ENCODE assay signal across 25 cellular contexts in the genomic region with DNA sequence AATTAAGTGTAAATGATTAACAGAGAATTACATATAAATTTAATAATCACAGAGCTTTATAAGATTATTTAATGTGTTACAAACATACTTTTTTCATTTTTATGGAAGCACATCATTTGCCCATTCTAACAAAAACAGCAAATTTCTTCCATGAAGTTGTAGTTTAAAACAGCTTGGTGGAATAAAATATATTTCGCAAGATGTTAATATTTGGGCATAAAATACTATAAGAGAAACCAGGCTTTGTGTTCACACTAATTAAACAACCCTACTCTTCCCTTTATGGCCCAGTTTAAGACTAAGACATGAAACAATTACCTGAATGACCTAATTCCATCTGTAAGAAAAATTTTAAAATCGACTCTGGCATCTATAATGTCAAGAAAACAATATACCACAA.
"Had no signal": no experiment of that assay in that cellular context is flagged by ENCODE, and none has a peak within 500 bp of the region (broad histone marks: within the 10 kb centered on the region; RNA-seq: fewer than 3 reads in every experiment).

No MANE protein-coding gene starts in this region.

- H3K4me3 ChIP-seq: colonic mucosa, esophagus squamous epithelium, heart right ventricle, left lung, lower lobe of right lung, mucosa of descending colon had no signal

- H3K36me3 ChIP-seq: colonic mucosa had no signal

- H3K27ac Mint-ChIP-seq: dendritic cell treated with granulocyte-macrophage colony-stimulating factor and Interleukin-4, amounts not matched to agents 40 ng/mL and 50 ng/mL, for 4 days; effector memory CD8-positive, alpha-beta T cell; endodermal cell; mesothelial cell of epicardium; naive B cell; naive thymus-derived CD8-positive, alpha-beta T cell had no signal

- H3K27me3 Mint-ChIP-seq: dendritic cell treated with granulocyte-macrophage colony-stimulating factor and Interleukin-4, amounts not matched to agents 40 ng/mL and 50 ng/mL, for 4 days; effector memory CD8-positive, alpha-beta T cell; naive B cell; naive thymus-derived CD8-positive, alpha-beta T cell had no signal

- H3K9me3 ChIP-seq: colonic mucosa, esophagus squamous epithelium, heart right ventricle, left lung, lower lobe of right lung, mucosa of descending colon had no signal

- DNase-seq: colonic mucosa; cortex of kidney; effector CD8-positive, alpha-beta T cell; effector memory CD8-positive, alpha-beta T cell; endodermal cell; erythroblast; esophagus squamous epithelium; foreskin keratinocyte; glutamatergic neuron; head of caudate nucleus; heart right ventricle; hippocampal formation; left cardiac atrium; left lung; left ventricle myocardium superior; lower lobe of right lung; mesenchymal stem cell; mucosa of descending colon; naive B cell; naive thymus-derived CD8-positive, alpha-beta T cell had no signal

- H3K4me3 Mint-ChIP-seq: dendritic cell treated with granulocyte-macrophage colony-stimulating factor and Interleukin-4, amounts not matched to agents 40 ng/mL and 50 ng/mL, for 4 days; effector memory CD8-positive, alpha-beta T cell; endodermal cell; mesothelial cell of epicardium; naive B cell; naive thymus-derived CD8-positive, alpha-beta T cell had no signal

- H3K27ac ChIP-seq: colonic mucosa, esophagus squamous epithelium, foreskin keratinocyte, heart right ventricle, left lung, lower lobe of right lung had no signal

- H3K9me3 Mint-ChIP-seq: dendritic cell treated with granulocyte-macrophage colony-stimulating factor and Interleukin-4, amounts not matched to agents 40 ng/mL and 50 ng/mL, for 4 days; effector memory CD8-positive, alpha-beta T cell; endodermal cell; mesothelial cell of epicardium; naive B cell; naive thymus-derived CD8-positive, alpha-beta T cell had no signal

- H3K4me1 ChIP-seq: colonic mucosa, esophagus squamous epithelium, left lung, lower lobe of right lung had no signal

- H3K27me3 ChIP-seq: colonic mucosa, esophagus squamous epithelium, foreskin keratinocyte, heart right ventricle, left lung had no signal

- H3K4me1 Mint-ChIP-seq: endodermal cell; naive B cell; naive thymus-derived CD8-positive, alpha-beta T cell had no signal

- FAIRE-seq: endometrium, frontal cortex, keratinocyte had no signal
